Comparison of ENCODE assay signal across 1 cellular context in genomic region chr9:123164285-123164684, GRCh38.
TF ChIP-seq lines count a peak whose summit lies in the region.

No MANE protein-coding gene starts in this region.

TF ChIP-seq in H1, 55 proteins besides CTCF, POLR2A, EP300 and RAD21:
- TF ChIP-seq ATF3 (IDR thresholded peaks at IDR 0.05; ENCODE audit: insufficient read depth, low read depth, low read length) (no peak), USF2 (IDR thresholded peaks at IDR 0.05; ENCODE audit: low read length) (no peak), MAFK (IDR thresholded peaks at IDR 0.05; ENCODE audit: low read depth, low read length) (no peak), E2F6 (IDR thresholded peaks at IDR 0.05) (no peak), TBP (IDR thresholded peaks at IDR 0.05; ENCODE audit: low read depth, low read length) (no peak), YY1 (IDR thresholded peaks at IDR 0.05; ENCODE audit: low read depth, low read length) (no peak)
